1 cellular context compared by ENCODE assay signal in the genomic region with DNA sequence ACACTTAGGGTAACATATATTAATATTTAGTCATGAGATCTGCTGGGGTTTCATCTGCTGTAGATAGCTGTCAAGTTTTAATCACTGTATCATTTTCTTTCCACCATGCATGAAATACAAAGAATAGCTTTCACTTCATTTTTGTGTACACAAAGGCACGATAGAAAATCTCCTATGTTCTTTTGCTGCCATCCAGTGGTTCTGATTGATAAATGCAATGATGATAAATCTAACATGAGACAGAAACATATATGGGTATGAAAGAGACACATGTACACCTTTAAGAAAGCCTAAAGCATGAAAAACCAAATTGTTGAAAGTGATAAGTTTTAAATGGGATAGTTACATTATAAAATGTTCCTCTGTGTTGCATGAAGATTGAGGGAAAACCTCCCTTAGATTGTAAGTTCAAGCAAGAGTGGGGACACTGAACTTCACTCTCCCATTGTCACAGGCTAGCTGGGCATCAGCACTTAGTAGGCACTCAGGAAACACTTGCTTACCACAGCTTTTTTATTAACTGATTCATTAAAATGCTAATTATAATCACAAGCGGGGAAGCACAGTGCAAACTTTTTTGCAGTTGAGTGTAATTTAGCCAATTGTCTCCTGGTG.
TF ChIP-seq lines count a peak whose summit lies in the region.

No MANE protein-coding gene starts in this region.

TF ChIP-seq in K562, 482 proteins besides CTCF, POLR2A, EP300 and RAD21 (continued from another document):
- TF ChIP-seq FOXA3 (CRISPR knock-in tag; conservative IDR thresholded peaks at IDR 0.05 in 1 of 2, IDR thresholded peaks at IDR 0.05 in 1 of 2) (peak in 1 of 2 experiments; percentile 88; a peak in 2 of 4 replicates), FOXK2 (conservative IDR thresholded peaks at IDR 0.05 in 1 of 2, IDR thresholded peaks at IDR 0.05 in 1 of 2; ENCODE audit: low read depth in 2 of 2) (peak in 1 of 2 experiments; percentile 68; a peak in 3 of 4 replicates), MAFK (IDR thresholded peaks at IDR 0.05; ENCODE audit: low read length) (no peak), RBM25 (IDR thresholded peaks at IDR 0.05; ENCODE audit: low read depth, low read length, severe bottlenecking) (peak; percentile 13), NBN (IDR thresholded peaks at IDR 0.05; ENCODE audit: low read depth) (0 out of 2 replicates have a peak, but pooled peaks have one; percentile 19)
- TF ChIP-seq, protein P1, sequence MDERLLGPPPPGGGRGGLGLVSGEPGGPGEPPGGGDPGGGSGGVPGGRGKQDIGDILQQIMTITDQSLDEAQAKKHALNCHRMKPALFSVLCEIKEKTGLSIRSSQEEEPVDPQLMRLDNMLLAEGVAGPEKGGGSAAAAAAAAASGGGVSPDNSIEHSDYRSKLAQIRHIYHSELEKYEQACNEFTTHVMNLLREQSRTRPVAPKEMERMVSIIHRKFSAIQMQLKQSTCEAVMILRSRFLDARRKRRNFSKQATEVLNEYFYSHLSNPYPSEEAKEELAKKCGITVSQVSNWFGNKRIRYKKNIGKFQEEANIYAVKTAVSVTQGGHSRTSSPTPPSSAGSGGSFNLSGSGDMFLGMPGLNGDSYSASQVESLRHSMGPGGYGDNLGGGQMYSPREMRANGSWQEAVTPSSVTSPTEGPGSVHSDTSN (CRISPR knock-in tag; IDR thresholded peaks at IDR 0.05; ENCODE audit: low read depth): no peak
- TF ChIP-seq, protein P1 (tag; conservative IDR thresholded peaks at IDR 0.05; ENCODE audit: low read depth): peak; percentile 36; the same call in 1 of the 2 replicates
- TF ChIP-seq, protein P2, sequence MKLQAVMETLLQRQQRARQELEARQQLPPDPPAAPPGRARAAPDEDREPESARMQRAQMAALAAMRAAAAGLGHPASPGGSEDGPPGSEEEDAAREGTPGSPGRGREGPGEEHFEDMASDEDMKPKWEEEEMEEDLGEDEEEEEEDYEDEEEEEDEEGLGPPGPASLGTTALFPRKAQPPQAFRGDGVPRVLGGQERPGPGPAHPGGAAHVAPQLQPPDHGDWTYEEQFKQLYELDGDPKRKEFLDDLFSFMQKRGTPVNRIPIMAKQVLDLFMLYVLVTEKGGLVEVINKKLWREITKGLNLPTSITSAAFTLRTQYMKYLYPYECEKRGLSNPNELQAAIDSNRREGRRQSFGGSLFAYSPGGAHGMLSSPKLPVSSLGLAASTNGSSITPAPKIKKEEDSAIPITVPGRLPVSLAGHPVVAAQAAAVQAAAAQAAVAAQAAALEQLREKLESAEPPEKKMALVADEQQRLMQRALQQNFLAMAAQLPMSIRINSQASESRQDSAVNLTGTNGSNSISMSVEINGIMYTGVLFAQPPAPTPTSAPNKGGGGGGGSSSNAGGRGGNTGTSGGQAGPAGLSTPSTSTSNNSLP (IDR thresholded peaks at IDR 0.05; ENCODE audit: borderline replicate concordance, low read depth, low read length): peak; percentile 91
- TF ChIP-seq, protein P3, sequence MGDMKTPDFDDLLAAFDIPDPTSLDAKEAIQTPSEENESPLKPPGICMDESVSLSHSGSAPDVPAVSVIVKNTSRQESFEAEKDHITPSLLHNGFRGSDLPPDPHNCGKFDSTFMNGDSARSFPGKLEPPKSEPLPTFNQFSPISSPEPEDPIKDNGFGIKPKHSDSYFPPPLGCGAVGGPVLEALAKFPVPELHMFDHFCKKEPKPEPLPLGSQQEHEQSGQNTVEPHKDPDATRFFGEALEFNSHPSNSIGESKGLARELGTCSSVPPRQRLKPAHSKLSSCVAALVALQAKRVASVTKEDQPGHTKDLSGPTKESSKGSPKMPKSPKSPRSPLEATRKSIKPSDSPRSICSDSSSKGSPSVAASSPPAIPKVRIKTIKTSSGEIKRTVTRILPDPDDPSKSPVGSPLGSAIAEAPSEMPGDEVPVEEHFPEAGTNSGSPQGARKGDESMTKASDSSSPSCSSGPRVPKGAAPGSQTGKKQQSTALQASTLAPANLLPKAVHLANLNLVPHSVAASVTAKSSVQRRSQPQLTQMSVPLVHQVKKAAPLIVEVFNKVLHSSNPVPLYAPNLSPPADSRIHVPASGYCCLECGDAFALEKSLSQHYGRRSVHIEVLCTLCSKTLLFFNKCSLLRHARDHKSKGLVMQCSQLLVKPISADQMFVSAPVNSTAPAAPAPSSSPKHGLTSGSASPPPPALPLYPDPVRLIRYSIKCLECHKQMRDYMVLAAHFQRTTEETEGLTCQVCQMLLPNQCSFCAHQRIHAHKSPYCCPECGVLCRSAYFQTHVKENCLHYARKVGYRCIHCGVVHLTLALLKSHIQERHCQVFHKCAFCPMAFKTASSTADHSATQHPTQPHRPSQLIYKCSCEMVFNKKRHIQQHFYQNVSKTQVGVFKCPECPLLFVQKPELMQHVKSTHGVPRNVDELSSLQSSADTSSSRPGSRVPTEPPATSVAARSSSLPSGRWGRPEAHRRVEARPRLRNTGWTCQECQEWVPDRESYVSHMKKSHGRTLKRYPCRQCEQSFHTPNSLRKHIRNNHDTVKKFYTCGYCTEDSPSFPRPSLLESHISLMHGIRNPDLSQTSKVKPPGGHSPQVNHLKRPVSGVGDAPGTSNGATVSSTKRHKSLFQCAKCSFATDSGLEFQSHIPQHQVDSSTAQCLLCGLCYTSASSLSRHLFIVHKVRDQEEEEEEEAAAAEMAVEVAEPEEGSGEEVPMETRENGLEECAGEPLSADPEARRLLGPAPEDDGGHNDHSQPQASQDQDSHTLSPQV (IDR thresholded peaks at IDR 0.05): 0 out of 2 replicates have a peak, but pooled peaks have one; percentile 15
